Comparison of ENCODE assay signal across 8 cellular contexts in the genomic region with DNA sequence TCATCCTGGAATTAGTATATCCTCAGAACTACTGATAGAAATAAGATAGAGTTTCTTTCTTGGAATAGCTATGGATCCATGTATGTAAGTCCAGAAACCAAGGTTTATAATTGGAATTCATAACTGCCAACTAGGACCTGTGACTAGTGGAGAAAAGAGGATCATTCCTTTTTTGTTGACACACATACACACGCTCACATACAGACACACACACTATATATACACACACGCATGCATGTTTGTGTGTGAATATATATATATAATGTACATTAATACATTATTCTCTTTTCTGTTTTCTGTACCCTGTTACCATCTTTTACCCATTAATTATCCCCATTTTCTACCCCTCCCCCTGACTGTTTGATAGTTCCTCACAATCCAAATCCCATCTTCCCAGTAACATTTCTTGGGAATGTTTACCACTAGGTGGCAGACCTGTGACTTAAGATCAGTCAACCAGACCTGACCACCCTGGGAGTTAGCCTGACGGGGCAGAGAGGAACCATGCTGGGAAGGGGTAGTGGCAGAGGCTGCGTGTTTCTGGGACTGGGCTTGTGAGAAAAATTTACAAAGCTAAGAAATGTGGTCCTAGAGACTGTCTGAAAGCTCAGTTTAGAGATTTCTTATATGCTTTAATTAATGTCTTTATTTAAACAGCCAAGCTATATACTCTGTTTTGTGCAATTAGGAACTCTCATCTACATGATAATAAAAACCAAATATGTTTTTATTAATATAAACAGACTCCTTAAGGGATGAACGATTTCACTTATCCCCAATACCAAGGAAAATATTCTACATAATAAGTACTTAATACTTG.
DNase-seq lines count a peak whose midpoint lies in the region; ATAC-seq lines count a peak whose summit lies in the region.

No MANE protein-coding gene starts in this region.

- no peak overlapping the region for H3K27ac ChIP-seq in CD4-positive, alpha-beta memory T cell (ENCODE audit: low read depth, low read length)

- no peak overlapping the region for H3K27ac Mint-ChIP-seq in CD4-positive, alpha-beta memory T cell

- H3K9me3 Mint-ChIP-seq in CD4-positive, alpha-beta memory T cell: peaks cover 0 to 5% (median under 1%) of the 10 kb centered on the region in 8 donors

- DNase-seq in C1 segment of cervical spinal cord (lab: John Stamatoyannopoulos, UW): peak in 8 of 14 donors; percentile 2 to 33 (median 10)
- DNase-seq in LHCN-M2 (ENCODE audit: low read depth): peak; percentile 43
- peak; percentile 67 to 83 for DNase-seq in SHP77 (lab: John Stamatoyannopoulos, UW)
- DNase-seq in fibroblast of the conjunctiva (ENCODE audit: low read depth): peak; percentile 57
- peak; percentile 87 for DNase-seq in pons (ENCODE audit: low spot score)
- no peak for DNase-seq in CD4-positive, alpha-beta memory T cell

- no peaks in the 10 kb centered on the region for H3K4me1 Mint-ChIP-seq in CD4-positive, alpha-beta memory T cell

- no peaks in the 10 kb centered on the region for H3K27me3 ChIP-seq in CD4-positive, alpha-beta memory T cell (ENCODE audit: insufficient read depth, low read length)

- intact Hi-C loops in CD4-positive, alpha-beta memory T cell (cut with micrococcal nuclease): no loop called here

- no peak overlapping the region for H3K4me3 Mint-ChIP-seq in CD4-positive, alpha-beta memory T cell

- H3K27me3 Mint-ChIP-seq in CD4-positive, alpha-beta memory T cell: no peaks in the 10 kb centered on the region

- no peaks in the 10 kb centered on the region for H3K4me1 ChIP-seq in CD4-positive, alpha-beta memory T cell (ENCODE audit: insufficient read depth, low read length)

- ATAC-seq in GM19043 (IDR thresholded peaks at IDR 0.05; ENCODE audit: low read depth, unreplicated experiment) (peak; percentile 59), HG03135 (IDR thresholded peaks at IDR 0.05; ENCODE audit: unreplicated experiment) (no peak)

- no peaks in the 10 kb centered on the region for H3K9me3 ChIP-seq in CD4-positive, alpha-beta memory T cell (ENCODE audit: control insufficient read depth in 1 of 2, low read length in 2 of 2)

- no peak overlapping the region for H3K4me3 ChIP-seq in CD4-positive, alpha-beta memory T cell (ENCODE audit: low read length in 2 of 2)

- POLR2A ChIA-PET in CD4-positive, alpha-beta memory T cell (lab: Charles Lee; ENCODE audit: partially characterized antibody): no interaction called here

- CTCF ChIA-PET in CD4-positive, alpha-beta memory T cell (lab: Charles Lee; ENCODE audit: partially characterized antibody): no interaction called here

- H3K36me3 Mint-ChIP-seq in CD4-positive, alpha-beta memory T cell: no peaks in the 10 kb centered on the region

- H3K36me3 ChIP-seq in CD4-positive, alpha-beta memory T cell (ENCODE audit: insufficient read depth, low read length): no peaks in the 10 kb centered on the region

Comparison
In these comparisons a context has a peak if more than half of its experiments do, and no peak if none do; other contexts are left out.
1. DNase-seq: peak in C1 segment of cervical spinal cord (8 of 14), LHCN-M2 (single experiment), SHP77 (2 of 2), fibroblast of the conjunctiva (single experiment) and pons (single experiment); none in CD4-positive, alpha-beta memory T cell (0 of 5).